In genomic region chrX:25029288-25029687, GRCh38 we compare ENCODE assay signal across 28 cellular contexts. TPM values are rescaled to one million over a fixed set of nuclear protein-coding genes. Genes with fewer than 3 reads are reported as not detected.
DNase-seq lines count a peak whose midpoint lies in the region; ATAC-seq and TF ChIP-seq lines count a peak whose summit lies in the region.
"Had no signal": no experiment of that assay in that cellular context is flagged by ENCODE, and none has a peak within 500 bp of the region (broad histone marks: within the 10 kb centered on the region; RNA-seq: fewer than 3 reads in every experiment).

No MANE protein-coding gene starts in this region.

- no peaks in the 10 kb centered on the region for H3K79me2 ChIP-seq in ACC112 (ENCODE audit: control insufficient read depth, insufficient read depth, low read length, unreplicated experiment)
- no peaks in the 10 kb centered on the region for H3K79me2 ChIP-seq in mammary epithelial cell (ENCODE audit: insufficient read depth, low read length)

- peaks cover 28% of the 10 kb centered on the region for H3K27me3 ChIP-seq in ACC112 (ENCODE audit: insufficient read depth, low read length)
- peaks cover 1% of the 10 kb centered on the region for H3K27me3 ChIP-seq in mammary epithelial cell (ENCODE audit: insufficient read depth, low read length)
- H3K27me3 ChIP-seq in skeletal muscle satellite cell (ENCODE audit: control insufficient read depth, insufficient read depth, low read length): no peaks in the 10 kb centered on the region
- H3K27me3 ChIP-seq: MG63 had no signal

- H3K4me1 ChIP-seq in ACC112 (ENCODE audit: control insufficient read depth, insufficient read depth, low read length, unreplicated experiment) (peaks cover 9% of the 10 kb centered on the region), mammary epithelial cell (ENCODE audit: insufficient read depth, low read length) (peaks cover 18% of the 10 kb centered on the region), skeletal muscle satellite cell (ENCODE audit: control insufficient read depth, insufficient read depth, low read length) (peaks cover 8% of the 10 kb centered on the region)
- H3K4me1 ChIP-seq: BE2C had no signal

- in situ Hi-C loops in mammary epithelial cell (cut with MboI; ENCODE audit: low sequenced_read_pairs in 2 of 2): no loop called here

- H3K27ac ChIP-seq in ACC112 (ENCODE audit: low read depth, low read length): no peak overlapping the region
- H3K27ac ChIP-seq in RWPE1: peak overlapping the region; percentile 58
- H3K27ac ChIP-seq in mammary epithelial cell (ENCODE audit: insufficient read depth, low read depth, low read length): peak overlapping the region; percentile 47

- H3K4me2 ChIP-seq in mammary epithelial cell (ENCODE audit: insufficient read depth, low read depth, low read length): peak overlapping the region; percentile 50
- H3K4me2 ChIP-seq in skeletal muscle satellite cell (ENCODE audit: low read length): peak overlapping the region; percentile 59
- H3K4me2 ChIP-seq: GM23338 had no signal

- CTCF ChIA-PET in RWPE1 (lab: Yijun Ruan, JAX) (no interaction called here), mammary epithelial cell (lab: Charles Lee; ENCODE audit: low non-redundant PET) (no interaction called here)

- no peak for DNase-seq in RWPE1 (ENCODE audit: low spot score)
- DNase-seq in mammary epithelial cell: no peak
- DNase-seq in activated CD8-positive, alpha-beta memory T cell treated with anti-CD3 and anti-CD28 coated beads, Interleukin-2, amount 50 U/mL, for 48 hours: no peak
- no peak for DNase-seq in left lobe of liver (ENCODE audit: low spot score)
- DNase-seq: ACHN; BE2C; CD8-positive, alpha-beta memory T cell; DMS 273 treated with DMSO at 0.1 percent for 48 hours; DMS79; GDM1; H9; KBM-7; NCI-H1105 treated with DMSO at 0.1 percent for 48 hours; NCI-H2081; NCI-H2171; NCI-H510A; NCI-H69; SIG-M5 had no signal

- no peaks in the 10 kb centered on the region for H4K20me1 ChIP-seq in mammary epithelial cell (ENCODE audit: insufficient read depth, low read length)

- dilution Hi-C loops in mammary epithelial cell (cut with HindIII; ENCODE audit: low sequenced_read_pairs): no loop called here

- H2AFZ ChIP-seq in ACC112 (ENCODE audit: low read length, unreplicated experiment) (no peak overlapping the region), mammary epithelial cell (ENCODE audit: low read depth, low read length) (peak overlapping the region; percentile 81)
- H2AFZ ChIP-seq: GM23338 had no signal

- BruUV-seq in mammary epithelial cell (replicated peaks; lab: Mats Ljungman, UMichigan): no TSS peak

- intact Hi-C loops in mammary epithelial cell (cut with micrococcal nuclease): loop anchor here (10.0 kb wide), 1 partner anchor 274 kb away; no protein-coding TSS in a partner anchor

- H3K4me3 ChIP-seq in ACC112 (ENCODE audit: low read depth, low read length) (peak overlapping the region; percentile 49; the same call in 1 of the 2 replicates), mammary epithelial cell (replicated peaks in 1 of 3; ENCODE audit: insufficient read depth in 1 of 3, low read depth in 2 of 3, low read length in 3 of 3) (no peak overlapping the region), skeletal muscle satellite cell (ENCODE audit: low read length) (peak overlapping the region; percentile 52)
- H3K4me3 ChIP-seq: GM12878, GM23338, MG63 had no signal

- 90% methylated on average over 12 of the region's 13 CpGs for WGBS in mammary epithelial cell (ENCODE audit: low coverage, missing lambda C conversion rate)

- POLR2A ChIA-PET in RWPE1 (lab: Yijun Ruan, JAX; ENCODE audit: low non-redundant PET): no interaction called here

- H3K9me3 ChIP-seq in mammary epithelial cell (replicated peaks; ENCODE audit: insufficient read depth, low read length) (no peaks in the 10 kb centered on the region), skeletal muscle satellite cell (replicated peaks; ENCODE audit: low read length) (no peaks in the 10 kb centered on the region)
- H3K9me3 ChIP-seq: BE2C, MG63 had no signal

- ATAC-seq in GM19351 (IDR thresholded peaks at IDR 0.05; ENCODE audit: unreplicated experiment): no peak
- ATAC-seq in left lobe of liver: no peak
- ATAC-seq: GM12878, GM23338, Panc1, SK-N-SH treated with all-trans-retinoic acid at 6 μM for 48 hours had no signal

- TF ChIP-seq CTCF in RWPE1 (conservative IDR thresholded peaks at IDR 0.05; ENCODE audit: low read depth) (no peak), mammary epithelial cell (conservative IDR thresholded peaks at IDR 0.05 in 1 of 2, IDR thresholded peaks at IDR 0.05 in 1 of 2; ENCODE audit: extremely low read depth in 1 of 2, insufficient read depth in 1 of 2, low read depth in 1 of 2, low read length in 2 of 2) (no peak)

- H3K9ac ChIP-seq in mammary epithelial cell (ENCODE audit: insufficient read depth, low read length): no peak overlapping the region
- H3K9ac ChIP-seq in skeletal muscle satellite cell (ENCODE audit: low read depth, low read length): peak overlapping the region; percentile 55

- H3K36me3 ChIP-seq in ACC112 (ENCODE audit: insufficient read depth, low read length): no peaks in the 10 kb centered on the region
- H3K36me3 ChIP-seq in mammary epithelial cell (ENCODE audit: insufficient read depth, low read length): no peaks in the 10 kb centered on the region
- no peaks in the 10 kb centered on the region for H3K36me3 ChIP-seq in skeletal muscle satellite cell (ENCODE audit: insufficient read depth, low read length)
- H3K36me3 ChIP-seq: BE2C, MG63 had no signal

RNA-seq across cellular contexts. Expression of gene ARX, which starts 13.5 kb away (rescaled TPM):
- not detected for total RNA-seq in mammary epithelial cell
- polyA plus RNA-seq in mammary epithelial cell: not detected
- polyA minus RNA-seq in mammary epithelial cell: not detected
- total RNA-seq in skeletal muscle satellite cell (2012; rRNA removed): under 0.01 TPM in 1 of 2 replicates, not detected in the other
- total RNA-seq in left lobe of liver: not detected
- total RNA-seq: CD8-positive, alpha-beta memory T cell; GM12878; GM23338; HFFc6 had no signal
- polyA plus RNA-seq: CD14-positive monocyte; CD8-positive, alpha-beta memory T cell had no signal

Comparison
In these comparisons a context has a peak if more than half of its experiments do, and no peak if none do; other contexts are left out.
1. H3K4me3 ChIP-seq: peak in ACC112 (single experiment) and skeletal muscle satellite cell (single experiment); none in mammary epithelial cell (0 of 3).